Comparison of ENCODE assay signal across 11 cellular contexts in the genomic region with DNA sequence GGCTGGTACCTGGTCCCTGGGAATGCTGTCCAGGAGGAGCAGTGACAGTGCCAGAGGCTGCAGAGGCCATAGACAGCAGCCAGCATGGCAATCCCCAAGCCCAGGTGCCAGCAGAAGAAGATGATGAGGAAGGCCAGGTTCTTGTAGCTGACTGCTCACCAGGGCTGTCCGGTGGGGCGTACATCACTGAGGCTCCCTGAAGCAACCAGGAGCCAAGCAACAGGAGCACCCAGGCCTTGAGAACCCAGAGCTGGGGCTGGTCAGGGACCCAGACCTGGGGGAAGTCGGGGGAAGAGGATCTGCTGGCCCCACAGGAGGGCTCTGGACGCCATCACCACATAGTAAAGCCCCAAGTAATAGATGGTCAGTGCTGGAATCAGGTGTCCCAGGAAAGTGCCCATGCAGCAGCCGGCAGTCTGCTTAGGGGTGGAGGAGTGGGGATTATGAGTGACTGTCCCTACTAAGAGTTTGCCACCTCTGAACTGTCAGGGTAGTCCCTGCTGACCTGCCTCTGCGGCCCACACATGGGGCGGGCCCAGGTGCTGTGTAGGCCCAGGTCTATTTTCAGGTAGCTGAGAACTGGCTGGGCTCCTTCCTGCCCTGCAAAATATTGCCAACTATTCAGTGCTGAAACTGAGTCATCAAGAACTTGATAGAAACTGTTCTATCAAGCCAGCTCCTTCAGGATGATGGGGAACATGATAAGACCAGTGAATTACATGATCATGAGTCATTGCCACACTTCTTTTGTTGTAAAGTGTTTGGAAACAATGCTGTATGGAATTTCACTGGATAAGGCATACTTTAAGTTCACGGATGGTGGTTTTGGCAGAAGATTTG.
DNase-seq lines count a peak whose midpoint lies in the region; ATAC-seq and TF ChIP-seq lines count a peak whose summit lies in the region.
"Had no signal": no experiment of that assay in that cellular context is flagged by ENCODE, and none has a peak within 500 bp of the region (broad histone marks: within the 10 kb centered on the region; RNA-seq: fewer than 3 reads in every experiment).

No MANE protein-coding gene starts in this region.

- H3K27me3 ChIP-seq in sigmoid colon (no peaks in the 10 kb centered on the region), right atrium auricular region (no peaks in the 10 kb centered on the region)
- no peaks in the 10 kb centered on the region for H3K27me3 ChIP-seq in CD8-positive, alpha-beta memory T cell (ENCODE audit: insufficient read depth, low read length, poor library complexity, severe bottlenecking)
- H3K27me3 ChIP-seq: dorsolateral prefrontal cortex had no signal

- H3K4me3 ChIP-seq in sigmoid colon = no peak overlapping the region
- no peak overlapping the region for H3K4me3 ChIP-seq in CD8-positive, alpha-beta memory T cell (ENCODE audit: low read length)
- no peak overlapping the region for H3K4me3 ChIP-seq in right atrium auricular region
- H3K4me3 ChIP-seq: dorsolateral prefrontal cortex had no signal

- no peaks in the 10 kb centered on the region for H3K9me3 Mint-ChIP-seq in CD8-positive, alpha-beta memory T cell

- peaks cover 1 to 19% of the 10 kb centered on the region in 2 donors for H3K27me3 Mint-ChIP-seq in CD8-positive, alpha-beta memory T cell

- intact Hi-C loops in sigmoid colon (cut with DNase I) = no loop called here

- no peaks in the 10 kb centered on the region for H3K4me1 Mint-ChIP-seq in CD8-positive, alpha-beta memory T cell

- POLR2A ChIA-PET in CD8-positive, alpha-beta memory T cell (lab: Charles Lee) = no interaction called here

- H3K27ac Mint-ChIP-seq in CD8-positive, alpha-beta memory T cell = no peak overlapping the region

- ATAC-seq in HG02763 (IDR thresholded peaks at IDR 0.05; ENCODE audit: unreplicated experiment) = no peak

- H3K4me1 ChIP-seq in sigmoid colon = no peaks in the 10 kb centered on the region
- no peaks in the 10 kb centered on the region for H3K4me1 ChIP-seq in CD8-positive, alpha-beta memory T cell (ENCODE audit: insufficient read depth, low read length)
- H3K4me1 ChIP-seq in right atrium auricular region = no peaks in the 10 kb centered on the region

- CTCF ChIA-PET in CD8-positive, alpha-beta memory T cell (lab: Charles Lee) = no interaction called here

- H3K36me3 ChIP-seq in sigmoid colon (no peaks in the 10 kb centered on the region), right atrium auricular region (no peaks in the 10 kb centered on the region)
- no peaks in the 10 kb centered on the region for H3K36me3 ChIP-seq in CD8-positive, alpha-beta memory T cell (ENCODE audit: insufficient read depth, low read length)

- no peak for TF ChIP-seq EP300 in sigmoid colon (IDR thresholded peaks at IDR 0.05)

- H3K9me3 ChIP-seq in sigmoid colon (no peaks in the 10 kb centered on the region), right atrium auricular region (no peaks in the 10 kb centered on the region)
- no peaks in the 10 kb centered on the region for H3K9me3 ChIP-seq in CD8-positive, alpha-beta memory T cell (ENCODE audit: low read length)

- H3K36me3 Mint-ChIP-seq in CD8-positive, alpha-beta memory T cell = no peaks in the 10 kb centered on the region

- 79 to 89% methylated on average over 8 of the region's 8 CpGs for WGBS in sigmoid colon, 2 donors

- no peak for TF ChIP-seq POLR2A in sigmoid colon (IDR thresholded peaks at IDR 0.05)

- TF ChIP-seq CTCF in sigmoid colon (IDR thresholded peaks at IDR 0.05) = no peak
- TF ChIP-seq CTCF in right atrium auricular region (IDR thresholded peaks at IDR 0.05) = no peak

- H3K27ac ChIP-seq in sigmoid colon (no peak overlapping the region), right atrium auricular region (no peak overlapping the region)
- H3K27ac ChIP-seq in CD8-positive, alpha-beta memory T cell (ENCODE audit: low read depth, low read length) = no peak overlapping the region

- H3K4me3 Mint-ChIP-seq in CD8-positive, alpha-beta memory T cell = no peak overlapping the region

- DNase-seq in GM04503 (ENCODE audit: low read depth) = peak; percentile 49
- DNase-seq in RPMI7951 (ENCODE audit: low read depth) = peak; percentile 97
- DNase-seq in fibroblast of peridontal ligament (ENCODE audit: extremely low read depth) = peak; percentile 43
- peak; percentile 46 for DNase-seq in sigmoid colon
- DNase-seq in CD8-positive, alpha-beta memory T cell = no peak
- no peak for DNase-seq in right atrium auricular region (ENCODE audit: low spot score)
- no peak for DNase-seq in T-helper 2 cell
- DNase-seq: left cardiac atrium, NCI-H524 treated with DMSO at 0.1 percent for 48 hours had no signal

Comparison
In these comparisons a context has a peak if more than half of its experiments do, and no peak if none do; other contexts are left out.
1. DNase-seq: peak in GM04503 (single experiment), RPMI7951 (single experiment), fibroblast of peridontal ligament (single experiment) and sigmoid colon (single experiment); none in CD8-positive, alpha-beta memory T cell (0 of 5), right atrium auricular region (single experiment) and T-helper 2 cell (0 of 5).